Comparison of ENCODE assay signal across 10 cellular contexts in the genomic region with DNA sequence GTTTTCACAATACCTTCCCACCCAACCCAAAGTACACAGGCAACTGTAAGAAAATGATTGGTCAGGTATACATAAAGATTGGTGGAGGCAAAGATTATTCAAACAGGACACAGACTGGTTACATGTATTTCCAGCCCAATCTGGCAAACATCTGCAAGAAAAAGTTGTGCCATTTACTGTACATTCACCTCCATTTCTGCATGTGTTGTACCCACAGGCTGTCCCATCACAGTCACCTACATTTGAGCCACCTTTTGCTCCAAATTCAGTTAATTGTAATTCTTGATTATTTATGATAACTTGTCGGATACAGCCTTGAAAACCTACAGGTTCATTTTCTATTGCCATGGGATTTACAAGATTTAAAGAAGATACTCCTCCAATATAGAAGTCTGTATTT.
"Had no signal": no experiment of that assay in that cellular context is flagged by ENCODE, and none has a peak within 500 bp of the region (broad histone marks: within the 10 kb centered on the region; RNA-seq: fewer than 3 reads in every experiment).

No MANE protein-coding gene starts in this region.

- H3K4me3 ChIP-seq: GM23338 had no signal

- H3K27ac ChIP-seq: KMS-11 had no signal

- FAIRE-seq: H1, H54, HepG2 had no signal

- DNase-seq: H9, HCEC 1CT, HFFc6, Karpas-422, KBM-7 had no signal
